8 cellular contexts compared by ENCODE assay signal in the genomic region with DNA sequence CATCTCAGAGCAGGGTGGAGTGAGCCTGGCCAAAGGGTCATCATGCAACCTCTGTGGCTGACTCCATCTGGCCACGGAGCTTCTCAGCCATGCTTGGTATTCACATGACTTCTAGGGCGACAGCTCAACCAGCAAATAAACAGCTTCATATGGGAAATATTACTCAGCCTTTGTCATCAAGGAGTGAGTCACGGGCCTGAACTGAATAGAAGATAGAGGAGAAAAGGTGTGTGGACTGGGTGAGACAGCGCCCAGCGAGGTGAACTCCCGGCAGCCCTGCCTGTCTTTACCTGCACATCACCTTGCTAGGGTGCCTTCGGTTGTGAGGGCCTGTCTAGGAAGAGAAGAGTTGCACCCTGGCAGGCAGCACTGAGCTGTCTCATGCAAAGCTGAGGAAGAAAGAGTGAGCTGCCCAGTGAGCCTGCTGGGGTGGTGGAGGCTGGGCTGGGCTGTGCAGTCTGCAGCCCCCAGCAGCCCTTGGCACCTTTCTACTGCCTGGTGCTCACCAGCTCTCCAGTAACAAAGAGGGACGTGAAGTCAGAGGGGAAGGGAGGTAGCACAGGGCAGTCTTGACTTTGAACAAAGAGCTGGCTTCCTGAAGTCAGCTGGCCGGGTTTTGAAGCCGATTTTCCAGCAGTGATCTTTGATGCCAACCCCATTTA.
DNase-seq lines count a peak whose midpoint lies in the region; ATAC-seq and TF ChIP-seq lines count a peak whose summit lies in the region.

No MANE protein-coding gene starts in this region.

- intact Hi-C loops in heart left ventricle (cut with DNase I) = loop anchor here in 4 of 10 donors (1.0 to 10.0 kb wide), 6 partner anchors 40 to 122 kb away; no protein-coding TSS in a partner anchor
- intact Hi-C loops in Right ventricle myocardium inferior (cut with DNase I) = loop anchor here (5.0 to 10.0 kb wide), 2 partner anchors 116 to 122 kb away; a partner anchor contains a TSS

- no peak overlapping the region for H3K4me3 ChIP-seq in heart left ventricle

- no peak for TF ChIP-seq CTCF in heart left ventricle (IDR thresholded peaks at IDR 0.05)

- peak in 2 of 5 donors; percentile 33 to 50 for DNase-seq in heart left ventricle
- DNase-seq in Right ventricle myocardium inferior (ENCODE audit: missing footprints) = no peak
- DNase-seq in SW 1271 (lab: John Stamatoyannopoulos, UW) = peak; percentile 97 to 98
- DNase-seq in foreskin melanocyte = peak; percentile 32
- DNase-seq in stimulated activated naive CD8-positive, alpha-beta T cell treated with anti-CD3 and anti-CD28 coated beads, Interleukin-15, Interleukin-2, amounts not matched to agents 100 U/mL and 50 U/mL, for 24 hours = peak; percentile 7
- no peak for DNase-seq in NCI-H446 (lab: John Stamatoyannopoulos, UW)
- DNase-seq in activated CD4-positive, alpha-beta T cell treated with anti-CD3 and anti-CD28 coated beads, Interleukin-2, amount 50 U/mL, for 4 hours = no peak

- H3K27me3 ChIP-seq in heart left ventricle = no peaks in the 10 kb centered on the region

- H3K4me1 ChIP-seq in heart left ventricle = peaks cover 15 to 61% (median 51%) of the 10 kb centered on the region in 12 donors

- ATAC-seq in heart left ventricle = peak in 2 of 4 donors; percentile 3 to 35
- ATAC-seq in Right ventricle myocardium inferior = no peak
- ATAC-seq in stimulated activated naive CD8-positive, alpha-beta T cell treated with anti-CD3 and anti-CD28 coated beads, Interleukin-15, Interleukin-2, amounts not matched to agents 100 U/mL and 50 U/mL, for 24 hours = peak; percentile 78
- no peak for ATAC-seq in GM19455 (IDR thresholded peaks at IDR 0.05; ENCODE audit: unreplicated experiment)

- H3K9me3 ChIP-seq in heart left ventricle = peaks cover 0 to 8% (median 0%) of the 10 kb centered on the region in 12 donors

- peak overlapping the region in 11 of 12 donors; percentile 58 to 89 (median 77) for H3K27ac ChIP-seq in heart left ventricle

- H3K36me3 ChIP-seq in heart left ventricle = no peaks in the 10 kb centered on the region

- WGBS in heart left ventricle, 4 donors = 78 to 85% (median 82%) methylated on average over 10 of the region's 10 CpGs

- no peak for TF ChIP-seq POLR2A in heart left ventricle (IDR thresholded peaks at IDR 0.05)

Comparison
In these comparisons a context has a peak if more than half of its experiments do, and no peak if none do; other contexts are left out.
1. DNase-seq: peak in SW 1271 (2 of 2), foreskin melanocyte (single experiment) and stimulated activated naive CD8-positive, alpha-beta T cell treated with anti-CD3 and anti-CD28 coated beads, Interleukin-15, Interleukin-2, amounts not matched to agents 100 U/mL and 50 U/mL, for 24 hours (single experiment); none in Right ventricle myocardium inferior (single experiment), NCI-H446 (0 of 2) and activated CD4-positive, alpha-beta T cell treated with anti-CD3 and anti-CD28 coated beads, Interleukin-2, amount 50 U/mL, for 4 hours (0 of 2).